Comparison of ENCODE assay signal across 28 cellular contexts in the genomic region with DNA sequence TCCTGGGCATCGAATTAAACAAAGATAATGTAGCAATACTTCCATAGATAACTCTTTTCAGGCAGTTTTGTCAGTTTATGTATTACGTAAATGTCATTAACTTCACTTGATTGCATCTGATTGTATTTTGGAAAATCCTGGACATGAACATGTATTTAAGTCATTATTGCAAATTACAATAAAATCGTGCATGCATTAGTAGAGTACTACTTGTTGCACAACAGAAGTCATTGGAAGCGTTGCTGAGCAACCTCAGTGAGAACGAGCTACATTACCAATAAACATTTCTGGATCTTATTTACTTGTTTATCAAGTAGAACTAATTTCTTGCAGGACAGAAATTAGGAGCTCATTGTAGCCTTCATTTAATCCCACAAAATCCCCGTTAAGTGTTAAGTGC.
"Had no signal": no experiment of that assay in that cellular context is flagged by ENCODE, and none has a peak within 500 bp of the region (broad histone marks: within the 10 kb centered on the region; RNA-seq: fewer than 3 reads in every experiment).

No MANE protein-coding gene starts in this region.

- H3K27me3 ChIP-seq: colonic mucosa, heart right ventricle, left lung, spleen, testis, tibial artery had no signal

- H3K4me3 ChIP-seq: colonic mucosa, heart right ventricle, left lung, mucosa of descending colon, psoas muscle, skin epidermis, spleen, testis, tibial artery had no signal

- H3K27me3 Mint-ChIP-seq: dendritic cell treated with granulocyte-macrophage colony-stimulating factor and Interleukin-4, amounts not matched to agents 40 ng/mL and 50 ng/mL, for 4 days; naive B cell; natural killer cell treated with Interleukin-12 subunit alpha and Interleukin-12 subunit beta and Interleukin-15 and Interleukin-18, amount 100 ng/mL, for 72 hours; stimulated activated memory B cell treated with anti-CD40 and anti-IgM and Interleukin-4, amounts not matched to agents 10 μg/mL and 1 μg/mL and 100 μg/mL, for 72 hours; type B pancreatic cell had no signal

- H3K9me3 ChIP-seq: colonic mucosa, heart right ventricle, left lung, mucosa of descending colon, psoas muscle, spleen, testis, tibial artery had no signal

- H3K27ac ChIP-seq: colonic mucosa, epithelial cell of prostate, heart right ventricle, left lung, psoas muscle, spleen, testis, tibial artery had no signal

- H3K36me3 Mint-ChIP-seq: natural killer cell treated with Interleukin-12 subunit alpha and Interleukin-12 subunit beta and Interleukin-15 and Interleukin-18, amount 100 ng/mL, for 72 hours; stimulated activated memory B cell treated with anti-CD40 and anti-IgM and Interleukin-4, amounts not matched to agents 10 μg/mL and 1 μg/mL and 100 μg/mL, for 72 hours had no signal

- H3K36me3 ChIP-seq: colonic mucosa had no signal

- H3K4me3 Mint-ChIP-seq: dendritic cell treated with granulocyte-macrophage colony-stimulating factor and Interleukin-4, amounts not matched to agents 40 ng/mL and 50 ng/mL, for 4 days; endodermal cell; mesothelial cell of epicardium; natural killer cell treated with Interleukin-12 subunit alpha and Interleukin-12 subunit beta and Interleukin-15 and Interleukin-18, amount 100 ng/mL, for 72 hours; stimulated activated memory B cell treated with anti-CD40 and anti-IgM and Interleukin-4, amounts not matched to agents 10 μg/mL and 1 μg/mL and 100 μg/mL, for 72 hours; type B pancreatic cell had no signal

- H3K9me3 Mint-ChIP-seq: dendritic cell treated with granulocyte-macrophage colony-stimulating factor and Interleukin-4, amounts not matched to agents 40 ng/mL and 50 ng/mL, for 4 days; endodermal cell; mesothelial cell of epicardium; naive B cell; natural killer cell treated with Interleukin-12 subunit alpha and Interleukin-12 subunit beta and Interleukin-15 and Interleukin-18, amount 100 ng/mL, for 72 hours; stimulated activated memory B cell treated with anti-CD40 and anti-IgM and Interleukin-4, amounts not matched to agents 10 μg/mL and 1 μg/mL and 100 μg/mL, for 72 hours; type B pancreatic cell had no signal

- H3K27ac Mint-ChIP-seq: dendritic cell treated with granulocyte-macrophage colony-stimulating factor and Interleukin-4, amounts not matched to agents 40 ng/mL and 50 ng/mL, for 4 days; endodermal cell; mesothelial cell of epicardium; natural killer cell treated with Interleukin-12 subunit alpha and Interleukin-12 subunit beta and Interleukin-15 and Interleukin-18, amount 100 ng/mL, for 72 hours; stimulated activated memory B cell treated with anti-CD40 and anti-IgM and Interleukin-4, amounts not matched to agents 10 μg/mL and 1 μg/mL and 100 μg/mL, for 72 hours; type B pancreatic cell had no signal

- ATAC-seq: heart right ventricle; left cardiac atrium; left lung; mucosa of descending colon; natural killer cell treated with Interleukin-12 subunit alpha and Interleukin-12 subunit beta and Interleukin-15 and Interleukin-18, amount 100 ng/mL, for 72 hours; psoas muscle; right cardiac atrium; stimulated activated memory B cell treated with anti-CD40 and anti-IgM and Interleukin-4, amounts not matched to agents 10 μg/mL and 1 μg/mL and 100 μg/mL, for 72 hours; stimulated activated naive CD8-positive, alpha-beta T cell treated with anti-CD3 and anti-CD28 coated beads, Interleukin-15, Interleukin-2, amounts not matched to agents 100 U/mL and 50 U/mL, for 24 hours had no signal

- DNase-seq: colonic mucosa; effector CD8-positive, alpha-beta T cell; endodermal cell; foreskin melanocyte; glutamatergic neuron; heart right ventricle; hippocampal formation; left cardiac atrium; left lung; mesenchymal stem cell; mucosa of descending colon; naive B cell; nucleus accumbens; psoas muscle; right cardiac atrium; stimulated activated CD4-positive, alpha-beta T cell treated with anti-CD3 and anti-CD28 coated beads, Interleukin-4, amount 100 ng/mL, for 4 hours; stimulated activated naive CD8-positive, alpha-beta T cell treated with anti-CD3 and anti-CD28 coated beads, Interleukin-15, Interleukin-2, amounts not matched to agents 100 U/mL and 50 U/mL, for 24 hours; substantia nigra; testis had no signal
